8 cellular contexts compared by ENCODE assay signal in genomic region chr2:67846341-67847070, GRCh38.
DNase-seq lines count a peak whose midpoint lies in the region; ATAC-seq, FAIRE-seq and TF ChIP-seq lines count a peak whose summit lies in the region.

No MANE protein-coding gene starts in this region.

- POLR2A ChIA-PET in CD4-positive, alpha-beta T cell (lab: Charles Lee) = no interaction called here
- POLR2A ChIA-PET in HepG2 (lab: Yijun Ruan, JAX) = no interaction called here

- H3K27ac ChIP-seq in CD4-positive, alpha-beta T cell (ENCODE audit: low read depth, low read length) = no peak overlapping the region
- H3K27ac ChIP-seq in SU-DHL-6 (ENCODE audit: low read depth, low read length) = no peak overlapping the region
- no peak overlapping the region for H3K27ac ChIP-seq in duodenal mucosa (ENCODE audit: low read depth, low read length)
- H3K27ac ChIP-seq in HepG2 (ENCODE audit: extremely low read length, insufficient read depth, low read length) = no peak overlapping the region

- in situ Hi-C loops in HepG2 (cut with HindIII; ENCODE audit: extremely low pct_ligation_motif_present, low pct_unique_long_range_greater_than_20kb) = loop anchor here (10.0 to 25.0 kb wide), 2 partner anchors 1259 to 1412 kb away; partner anchors contain the start of gene MEIS1

- H3K27ac Mint-ChIP-seq in CD4-positive, alpha-beta T cell = no peak overlapping the region
- H3K27ac Mint-ChIP-seq in stimulated activated naive B cell treated with anti-CD40 and anti-IgM and Interleukin-4, amounts not matched to agents 10 μg/mL and 1 μg/mL and 100 μg/mL, for 72 hours = no peak overlapping the region

- TF ChIP-seq EP300 in HepG2 (IDR thresholded peaks at IDR 0.05; ENCODE audit: low read depth in 2 of 2, low read length in 2 of 2) (peak; percentile 53 to 56; a peak in 2 of 4 replicates), HepG2 (CRISPR knock-in tag; IDR thresholded peaks at IDR 0.05; ENCODE audit: borderline replicate concordance) (no peak)

- H3K79me2 ChIP-seq in SU-DHL-6 (ENCODE audit: insufficient read depth, low read length) = no peaks in the 10 kb centered on the region
- no peaks in the 10 kb centered on the region for H3K79me2 ChIP-seq in HepG2 (ENCODE audit: insufficient read depth, low read length)

- CTCF ChIA-PET in CD4-positive, alpha-beta T cell (lab: Charles Lee) = no interaction called here
- CTCF ChIA-PET in HepG2 (lab: Yijun Ruan, JAX; ENCODE audit: low intra/inter-chr PET ratio, low total read pairs) = no interaction called here

- DNase-seq in CD4-positive, alpha-beta T cell = peak in 1 of 10 experiments; percentile 1
- DNase-seq in NCI-H1436 treated with DMSO at 0.1 percent for 48 hours (lab: John Stamatoyannopoulos, UW) (peak; percentile 85), HepG2 (ENCODE audit: low spot score) (peak; percentile 94)
- DNase-seq in stimulated activated naive B cell treated with anti-CD40 and anti-IgM and Interleukin-4, amounts not matched to agents 10 μg/mL and 1 μg/mL and 100 μg/mL, for 72 hours = peak; percentile 17

- H2AFZ ChIP-seq in SU-DHL-6 (ENCODE audit: low read depth, low read length, severe bottlenecking) = no peak overlapping the region
- no peak overlapping the region for H2AFZ ChIP-seq in HepG2 (ENCODE audit: low read length)

- H3K27me3 Mint-ChIP-seq in CD4-positive, alpha-beta T cell = peaks cover 7% of the 10 kb centered on the region
- H3K27me3 Mint-ChIP-seq in stimulated activated naive B cell treated with anti-CD40 and anti-IgM and Interleukin-4, amounts not matched to agents 10 μg/mL and 1 μg/mL and 100 μg/mL, for 72 hours = peaks cover 28 to 41% of the 10 kb centered on the region in 2 donors

- no peaks in the 10 kb centered on the region for H3F3A ChIP-seq in SU-DHL-6 (ENCODE audit: insufficient read depth)

- H3K9me3 ChIP-seq in CD4-positive, alpha-beta T cell (ENCODE audit: control insufficient read depth, low read length) = no peaks in the 10 kb centered on the region
- H3K9me3 ChIP-seq in SU-DHL-6 (ENCODE audit: insufficient read depth, low read length) = no peaks in the 10 kb centered on the region
- H3K9me3 ChIP-seq in duodenal mucosa (ENCODE audit: control insufficient read depth in 1 of 2, low read length in 2 of 2) = no peaks in the 10 kb centered on the region
- H3K9me3 ChIP-seq in HepG2 (ENCODE audit: low read length) = no peaks in the 10 kb centered on the region

- 1% methylated on average over 16 of the region's 16 CpGs for WGBS in HepG2 (ENCODE audit: low lambda C conversion rate)

- H3K4me3 ChIP-seq in SU-DHL-6 (ENCODE audit: insufficient read depth, low read length, poor library complexity, severe bottlenecking) = no peak overlapping the region
- peak overlapping the region; percentile 29 to 41 for H3K4me3 ChIP-seq in duodenal mucosa (ENCODE audit: low read depth in 1 of 2, low read length in 2 of 2)
- H3K4me3 ChIP-seq in HepG2 (replicated peaks in 1 of 3; ENCODE audit: insufficient read depth in 1 of 3, low read depth in 2 of 3, low read length in 3 of 3) = peak overlapping the region in 1 of 3 experiments; percentile 0; a peak in 1 of 6 replicates

- no peak for ATAC-seq in CD4-positive, alpha-beta T cell (ENCODE audit: poor library complexity)
- ATAC-seq in GM21528 (IDR thresholded peaks at IDR 0.05; ENCODE audit: low FRiP score, unreplicated experiment) = peak; percentile 75
- peak; percentile 93 for ATAC-seq in HepG2
- peak in 1 of 2 donors; percentile 41 for ATAC-seq in stimulated activated naive B cell treated with anti-CD40 and anti-IgM and Interleukin-4, amounts not matched to agents 10 μg/mL and 1 μg/mL and 100 μg/mL, for 72 hours (replicated peaks)
- no peak for ATAC-seq in GM18873 (IDR thresholded peaks at IDR 0.05; ENCODE audit: low FRiP score, unreplicated experiment)

- peak; percentile 40 for TF ChIP-seq RAD21 in HepG2 (CRISPR knock-in tag; IDR thresholded peaks at IDR 0.05)

- H3K4me1 ChIP-seq in duodenal mucosa (ENCODE audit: control insufficient read depth in 1 of 2, insufficient read depth in 2 of 2, low read length in 2 of 2) (peaks cover 7 to 9% of the 10 kb centered on the region in 2 donors), HepG2 (ENCODE audit: insufficient read depth, low read length) (peaks cover 7% of the 10 kb centered on the region)

- no peaks in the 10 kb centered on the region for H3K9me2 ChIP-seq in SU-DHL-6 (replicated peaks; ENCODE audit: insufficient read depth, low read length)

- H3K4me1 Mint-ChIP-seq in CD4-positive, alpha-beta T cell (ENCODE audit: low read depth) = no peaks in the 10 kb centered on the region
- no peaks in the 10 kb centered on the region for H3K4me1 Mint-ChIP-seq in stimulated activated naive B cell treated with anti-CD40 and anti-IgM and Interleukin-4, amounts not matched to agents 10 μg/mL and 1 μg/mL and 100 μg/mL, for 72 hours

- H3K4me3 Mint-ChIP-seq in CD4-positive, alpha-beta T cell = no peak overlapping the region
- H3K4me3 Mint-ChIP-seq in stimulated activated naive B cell treated with anti-CD40 and anti-IgM and Interleukin-4, amounts not matched to agents 10 μg/mL and 1 μg/mL and 100 μg/mL, for 72 hours = no peak overlapping the region

- no peak overlapping the region for H3K4me2 ChIP-seq in SU-DHL-6 (ENCODE audit: low read depth, low read length, poor library complexity, severe bottlenecking)
- peak overlapping the region; percentile 67 for H3K4me2 ChIP-seq in HepG2 (ENCODE audit: low read depth, low read length)

- H4K20me1 ChIP-seq in SU-DHL-6 (ENCODE audit: low read depth, low read length) (no peaks in the 10 kb centered on the region), HepG2 (ENCODE audit: insufficient read depth, low read length) (no peaks in the 10 kb centered on the region)

- no peak for TF ChIP-seq POLR2A in HepG2 (IDR thresholded peaks at IDR 0.05; ENCODE audit: insufficient read depth in 1 of 2, low read depth in 2 of 2, low read length in 2 of 2)

- H3K36me3 Mint-ChIP-seq in CD4-positive, alpha-beta T cell (ENCODE audit: low read depth) = no peaks in the 10 kb centered on the region
- no peaks in the 10 kb centered on the region for H3K36me3 Mint-ChIP-seq in stimulated activated naive B cell treated with anti-CD40 and anti-IgM and Interleukin-4, amounts not matched to agents 10 μg/mL and 1 μg/mL and 100 μg/mL, for 72 hours

- TF ChIP-seq CTCF in CD4-positive, alpha-beta T cell (IDR thresholded peaks at IDR 0.05) = peak; percentile 55
- TF ChIP-seq CTCF in SU-DHL-6 (IDR thresholded peaks at IDR 0.05; ENCODE audit: insufficient read depth, low read length, poor library complexity, severe bottlenecking) (peak; percentile 55), HepG2 (CRISPR knock-in tag; IDR thresholded peaks at IDR 0.05) (peak; percentile 80)

- H3K27me3 ChIP-seq in CD4-positive, alpha-beta T cell (ENCODE audit: control insufficient read depth, insufficient read depth, low read length) = peaks cover 11% of the 10 kb centered on the region
- H3K27me3 ChIP-seq in SU-DHL-6 (ENCODE audit: low read length) (no peaks in the 10 kb centered on the region), duodenal mucosa (ENCODE audit: control insufficient read depth in 1 of 2, insufficient read depth in 2 of 2, low read length in 2 of 2) (peaks cover 0 to 8% of the 10 kb centered on the region in 2 donors), HepG2 (ENCODE audit: control insufficient read depth in 1 of 2, insufficient read depth in 2 of 2, low read length in 2 of 2) (0 out of 5 replicates have a peak, but pooled peaks cover 0 to 3% of the 10 kb centered on the region in 2 experiments)

- no TSS peak for BruUV-seq in HepG2 (replicated peaks; lab: Mats Ljungman, UMichigan)

- no peak overlapping the region for H3K9ac ChIP-seq in SU-DHL-6 (ENCODE audit: low read length)
- H3K9ac ChIP-seq in duodenal mucosa (ENCODE audit: low read depth in 1 of 2, low read length in 2 of 2) = no peak overlapping the region
- H3K9ac ChIP-seq in HepG2 (ENCODE audit: insufficient read depth, low read depth, low read length) = no peak overlapping the region

- FAIRE-seq in HepG2 (lab: Jason Lieb, UNC) = peak; percentile 83

- H3K36me3 ChIP-seq in SU-DHL-6 (ENCODE audit: low read length) (no peaks in the 10 kb centered on the region), duodenal mucosa (ENCODE audit: control insufficient read depth in 1 of 2, insufficient read depth in 2 of 2, low read length in 2 of 2) (no peaks in the 10 kb centered on the region), HepG2 (replicated peaks in 1 of 2; ENCODE audit: control insufficient read depth in 1 of 2, insufficient read depth in 2 of 2, low read length in 2 of 2) (no peaks in the 10 kb centered on the region)

- intact Hi-C loops in CD4-positive, alpha-beta T cell (cut with DNase I, micrococcal nuclease) = no loop called here
- intact Hi-C loops in HepG2 (cut with micrococcal nuclease; ENCODE audit: unreplicated experiment) = loop anchor here (1.0 to 10.0 kb wide), 6 partner anchors 29 to 1832 kb away; no protein-coding TSS in a partner anchor

- no peaks in the 10 kb centered on the region for H3K9me3 Mint-ChIP-seq in CD4-positive, alpha-beta T cell
- no peaks in the 10 kb centered on the region for H3K9me3 Mint-ChIP-seq in stimulated activated naive B cell treated with anti-CD40 and anti-IgM and Interleukin-4, amounts not matched to agents 10 μg/mL and 1 μg/mL and 100 μg/mL, for 72 hours

TF ChIP-seq in HepG2, 621 proteins besides CTCF, POLR2A, EP300 and RAD21 (continues in another document):
- TF ChIP-seq SALL1 (CRISPR knock-in tag; IDR thresholded peaks at IDR 0.05) (peak; percentile 86), ZFX (CRISPR knock-in tag; IDR thresholded peaks at IDR 0.05; ENCODE audit: low read depth) (no peak), ZNF652 (CRISPR knock-in tag; IDR thresholded peaks at IDR 0.05; ENCODE audit: borderline replicate concordance, low read depth) (no peak), SIX4 (CRISPR knock-in tag; IDR thresholded peaks at IDR 0.05) (0 out of 2 replicates have a peak, but pooled peaks have one; percentile 20)

Comparison
In these comparisons a context has a peak if more than half of its experiments do, and no peak if none do; other contexts are left out.
1. ATAC-seq: peak in GM21528 (single experiment) and HepG2 (single experiment); none in CD4-positive, alpha-beta T cell (single experiment) and GM18873 (single experiment).
2. Peak in every context shown above with its lines, with median percentiles within 50 percentile points of each other: CTCF ChIP-seq.